ENCODE assay signal across 19 cellular contexts in the genomic region with DNA sequence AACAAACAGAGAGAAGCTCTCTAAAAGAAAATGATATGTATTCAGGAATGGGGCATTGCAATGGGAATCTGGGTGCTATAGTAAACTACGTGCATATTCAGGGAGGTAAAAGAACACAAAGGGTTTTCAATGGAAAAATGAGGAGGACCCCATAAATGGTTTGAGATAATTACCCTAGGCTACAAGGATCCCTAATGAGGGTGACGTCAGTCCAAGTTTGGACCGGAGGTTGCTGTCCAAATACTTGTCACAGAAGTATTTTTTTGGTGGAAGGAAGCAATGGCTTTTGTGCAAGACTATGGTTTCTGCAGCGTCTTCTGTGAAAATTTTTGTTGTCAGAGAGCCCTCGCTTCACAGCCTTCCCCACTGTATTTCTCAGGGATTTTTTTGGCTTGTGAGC. TPM values are rescaled to one million over a fixed set of nuclear protein-coding genes. Genes with fewer than 3 reads are reported as not detected.
DNase-seq lines count a peak whose midpoint lies in the region; ATAC-seq and TF ChIP-seq lines count a peak whose summit lies in the region.
"Had no signal": no experiment of that assay in that cellular context is flagged by ENCODE, and none has a peak within 500 bp of the region (broad histone marks: within the 10 kb centered on the region; RNA-seq: fewer than 3 reads in every experiment).

No MANE protein-coding gene starts in this region.

- peak overlapping the region; percentile 47 for H3K27ac Mint-ChIP-seq in activated naive CD8-positive, alpha-beta T cell
- no peak overlapping the region for H3K27ac Mint-ChIP-seq in activated naive CD8-positive, alpha-beta T cell treated with anti-CD3 and anti-CD28 coated beads, Interleukin-2, amount 50 U/mL, for 24 hours
- H3K27ac Mint-ChIP-seq: CD14-positive monocyte; CD4-positive, alpha-beta memory T cell had no signal

- H3K36me3 ChIP-seq in HEK293 (ENCODE audit: control insufficient read depth in 2 of 2, insufficient read depth in 1 of 2, low read length in 2 of 2) (no peaks in the 10 kb centered on the region), Peyer's patch (no peaks in the 10 kb centered on the region), duodenal mucosa (ENCODE audit: control insufficient read depth in 1 of 2, insufficient read depth in 2 of 2, low read length in 2 of 2) (peaks cover 0 to 6% of the 10 kb centered on the region in 2 donors), heart right ventricle (no peaks in the 10 kb centered on the region)
- H3K36me3 ChIP-seq: BLaER1, HAP-1 had no signal

- intact Hi-C loops in heart right ventricle (cut with DNase I): loop anchor here in 4 of 10 donors (10.0 kb wide), 3 partner anchors 177 to 307 kb away; no protein-coding TSS in a partner anchor

- H3K27me3 Mint-ChIP-seq in activated naive CD8-positive, alpha-beta T cell: peaks cover 3% of the 10 kb centered on the region
- peaks cover 23% of the 10 kb centered on the region for H3K27me3 Mint-ChIP-seq in activated naive CD8-positive, alpha-beta T cell treated with anti-CD3 and anti-CD28 coated beads, Interleukin-2, amount 50 U/mL, for 24 hours

- no peak overlapping the region for H3K9ac ChIP-seq in duodenal mucosa (ENCODE audit: low read depth in 1 of 2, low read length in 2 of 2)
- H3K9ac ChIP-seq: BLaER1 had no signal

- no peak for DNase-seq in activated naive CD8-positive, alpha-beta T cell treated with anti-CD3 and anti-CD28 coated beads, Interleukin-2, amount 50 U/mL, for 24 hours
- DNase-seq in Peyer's patch (no peak), heart right ventricle (no peak)
- no peak for DNase-seq in activated naive CD4-positive, alpha-beta T cell treated with anti-CD3 and anti-CD28 coated beads, Interleukin-2, amount 50 U/mL, for 16 hours
- DNase-seq: 8988T; Calu3; CD4-positive, alpha-beta memory T cell; DMS79 treated with DMSO at 0.1 percent for 48 hours had no signal

- H3K27me3 ChIP-seq in Peyer's patch (no peaks in the 10 kb centered on the region), duodenal mucosa (ENCODE audit: control insufficient read depth in 1 of 2, insufficient read depth in 2 of 2, low read length in 2 of 2) (no peaks in the 10 kb centered on the region), heart right ventricle (peaks cover 0 to 77% (median 46%) of the 10 kb centered on the region in 7 donors)
- H3K27me3 ChIP-seq: BLaER1 had no signal

- H3K4me1 ChIP-seq in HEK293 (ENCODE audit: control insufficient read depth, insufficient read depth, low read length) (no peaks in the 10 kb centered on the region), Peyer's patch (peaks cover 0 to 9% (median 0%) of the 10 kb centered on the region in 4 donors), duodenal mucosa (ENCODE audit: control insufficient read depth in 1 of 2, insufficient read depth in 2 of 2, low read length in 2 of 2) (peaks cover 22 to 38% of the 10 kb centered on the region in 2 donors), heart right ventricle (no peaks in the 10 kb centered on the region)
- H3K4me1 ChIP-seq: BLaER1, HAP-1 had no signal

- 58 to 67% methylated on average over 5 of the region's 5 CpGs for WGBS in heart right ventricle, 2 donors

- CTCF ChIA-PET in HEK293 (lab: Yijun Ruan, JAX): interaction anchor here (1.1 kb wide), 1 partner anchor 300 kb away, joined by 3 read pairs; no protein-coding TSS in a partner anchor

- H3K4me3 ChIP-seq in HEK293 (ENCODE audit: low read depth, low read length) (no peak overlapping the region), Peyer's patch (no peak overlapping the region), duodenal mucosa (ENCODE audit: low read depth in 1 of 2, low read length in 2 of 2) (no peak overlapping the region), heart right ventricle (no peak overlapping the region)
- H3K4me3 ChIP-seq: BLaER1, GM12878, HAP-1 had no signal

- no peaks in the 10 kb centered on the region for H3K36me3 Mint-ChIP-seq in activated naive CD8-positive, alpha-beta T cell
- H3K36me3 Mint-ChIP-seq in activated naive CD8-positive, alpha-beta T cell treated with anti-CD3 and anti-CD28 coated beads, Interleukin-2, amount 50 U/mL, for 24 hours (ENCODE audit: low read depth): no peaks in the 10 kb centered on the region
- H3K36me3 Mint-ChIP-seq: CD4-positive, alpha-beta memory T cell had no signal

- H3K4me3 Mint-ChIP-seq in activated naive CD8-positive, alpha-beta T cell: no peak overlapping the region
- H3K4me3 Mint-ChIP-seq in activated naive CD8-positive, alpha-beta T cell treated with anti-CD3 and anti-CD28 coated beads, Interleukin-2, amount 50 U/mL, for 24 hours: no peak overlapping the region
- H3K4me3 Mint-ChIP-seq: CD14-positive monocyte; CD4-positive, alpha-beta memory T cell had no signal

- H3K9me3 ChIP-seq in HEK293 (ENCODE audit: control insufficient read depth, insufficient read depth, low read depth, low read length): no peaks in the 10 kb centered on the region
- H3K9me3 ChIP-seq in Peyer's patch: no peaks in the 10 kb centered on the region
- no peaks in the 10 kb centered on the region for H3K9me3 ChIP-seq in duodenal mucosa (ENCODE audit: control insufficient read depth in 1 of 2, low read length in 2 of 2)
- peaks cover 0 to 6% (median 0%) of the 10 kb centered on the region in 11 donors for H3K9me3 ChIP-seq in heart right ventricle
- H3K9me3 ChIP-seq: BLaER1, HAP-1 had no signal

- no peaks in the 10 kb centered on the region for H3K9me3 Mint-ChIP-seq in activated naive CD8-positive, alpha-beta T cell (ENCODE audit: low read depth)
- peaks cover 4% of the 10 kb centered on the region for H3K9me3 Mint-ChIP-seq in activated naive CD8-positive, alpha-beta T cell treated with anti-CD3 and anti-CD28 coated beads, Interleukin-2, amount 50 U/mL, for 24 hours

- peaks cover 55% of the 10 kb centered on the region for H3K4me1 Mint-ChIP-seq in activated naive CD8-positive, alpha-beta T cell (ENCODE audit: low read depth)
- peaks cover 51% of the 10 kb centered on the region for H3K4me1 Mint-ChIP-seq in activated naive CD8-positive, alpha-beta T cell treated with anti-CD3 and anti-CD28 coated beads, Interleukin-2, amount 50 U/mL, for 24 hours

- TF ChIP-seq POLR2A in Peyer's patch (IDR thresholded peaks at IDR 0.05): no peak

- H3K27ac ChIP-seq in HEK293 (ENCODE audit: extremely low read depth, low read depth, low read length) (no peak overlapping the region), Peyer's patch (peak overlapping the region in 3 of 4 donors; percentile 46 to 92 (median 86)), duodenal mucosa (ENCODE audit: low read depth, low read length) (peak overlapping the region; percentile 54), heart right ventricle (no peak overlapping the region)
- H3K27ac ChIP-seq: BLaER1 had no signal

- TF ChIP-seq CTCF in HEK293 (tag by site-specific recombination; IDR thresholded peaks at IDR 0.05) (no peak), Peyer's patch (IDR thresholded peaks at IDR 0.05) (no peak), heart right ventricle (IDR thresholded peaks at IDR 0.05) (no peak)

- POLR2A ChIA-PET in HEK293 (lab: Yijun Ruan, JAX): no interaction called here

- ATAC-seq in activated naive CD8-positive, alpha-beta T cell treated with anti-CD3 and anti-CD28 coated beads, Interleukin-2, amount 50 U/mL, for 24 hours: no peak
- ATAC-seq in HG03025 (IDR thresholded peaks at IDR 0.05; ENCODE audit: low FRiP score, unreplicated experiment) (no peak), heart right ventricle (no peak)
- ATAC-seq: GM12878 had no signal

TF ChIP-seq in HEK293, 187 proteins besides CTCF, POLR2A, EP300 and RAD21:
- TF ChIP-seq REST (tag by site-specific recombination; IDR thresholded peaks at IDR 0.05) (0 out of 2 replicates have a peak, but pooled peaks have one; percentile 40), ZEB2 (tag by site-specific recombination; IDR thresholded peaks at IDR 0.05) (no peak)
TF ChIP-seq in HEK293: peak in this region for 1.

RNA-seq across cellular contexts. Expression of gene CEACAM18, which starts 1.0 kb away (rescaled TPM):
- total RNA-seq in Peyer's patch (1 to 10 TPM; 2.4 to 4.4 (median 2.5) TPM), heart right ventricle (not detected)
- polyA plus RNA-seq in heart right ventricle: not detected
- total RNA-seq: A673; Calu3; CD4-positive, alpha-beta memory T cell; GM12878; H1 had no signal
- polyA plus RNA-seq: AG04450; CD14-positive monocyte; CD4-positive, alpha-beta memory T cell; GM12878; H1 had no signal

RNA-seq across cellular contexts. Expression of gene SIGLEC8, which starts 19.1 kb away (rescaled TPM):
- total RNA-seq in Peyer's patch: 10 to 100 TPM in 1 of 4 donors, under 1 TPM in 3; 0.18 to 13.2 (median 0.52) TPM
- total RNA-seq in heart right ventricle: under 1 TPM in 4 of 10 donors, not detected in 6; 0.13 to 0.95 (median 0.19) TPM
- polyA plus RNA-seq in heart right ventricle: not detected
- total RNA-seq: A673; Calu3; CD4-positive, alpha-beta memory T cell; GM12878; H1 had no signal
- polyA plus RNA-seq: AG04450; CD14-positive monocyte; CD4-positive, alpha-beta memory T cell; GM12878; H1 had no signal

RNA-seq across cellular contexts. Expression of gene SIGLEC12, which starts 24.3 kb away (rescaled TPM):
- total RNA-seq in Peyer's patch: 1 to 10 TPM in 2 of 4 donors, not detected in 2; 2.5 to 3.3 TPM
- under 1 TPM in 1 of 10 donors, not detected in 9; 0.70 TPM for total RNA-seq in heart right ventricle
- polyA plus RNA-seq in heart right ventricle: under 1 TPM in 1 of 2 donors, not detected in 1; 0.10 TPM
- total RNA-seq: A673; Calu3; CD4-positive, alpha-beta memory T cell; H1 had no signal
- polyA plus RNA-seq: AG04450; CD4-positive, alpha-beta memory T cell; H1 had no signal

RNA-seq across cellular contexts. Expression of gene SIGLEC6, which starts 54.1 kb away (rescaled TPM):
- total RNA-seq in Peyer's patch: 10 to 100 TPM in 1 of 4 donors, 1 to 10 TPM in 2, not detected in 1; 2.7 to 19.8 (median 6.8) TPM
- total RNA-seq in heart right ventricle: under 1 TPM in 7 of 10 donors, not detected in 3; 0.15 to 0.42 (median 0.21) TPM
- polyA plus RNA-seq in heart right ventricle: not detected
- total RNA-seq: A673; Calu3; CD4-positive, alpha-beta memory T cell; H1 had no signal
- polyA plus RNA-seq: AG04450, CD14-positive monocyte had no signal

RNA-seq across cellular contexts. Expression of gene SIGLEC10, which starts 59.9 kb away (rescaled TPM):
- total RNA-seq in Peyer's patch (10 to 100 TPM in 1 of 4 donors, 1 to 10 TPM in 2, under 1 TPM in 1; 0.53 to 35.5 (median 3.0) TPM), heart right ventricle (1 to 10 TPM in 3 of 10 donors, under 1 TPM in 7; 0.17 to 4.2 (median 0.82) TPM)
- polyA plus RNA-seq in heart right ventricle: 1 to 10 TPM in 1 of 2 donors, under 1 TPM in 1; 0.22 to 1.8 TPM
- total RNA-seq: A673, Calu3, H1 had no signal
- polyA plus RNA-seq: AG04450 had no signal

Comparison
In these comparisons a context has a peak if more than half of its experiments do, and no peak if none do; other contexts are left out.
1. H3K27ac ChIP-seq: peak in Peyer's patch (3 of 4) and duodenal mucosa (single experiment); none in HEK293 (single experiment) and heart right ventricle (0 of 10).